ENCODE assay signal across 8 cellular contexts in genomic region chr7:151342811-151343210, GRCh38. TPM values are rescaled to one million over a fixed set of nuclear protein-coding genes. Genes with fewer than 3 reads are reported as not detected.
DNase-seq lines count a peak whose midpoint lies in the region; ATAC-seq and TF ChIP-seq lines count a peak whose summit lies in the region.

No MANE protein-coding gene starts in this region.

- peak overlapping the region; percentile 49; the same call in 1 of the 2 replicates for H3K27ac ChIP-seq in SU-DHL-6 (ENCODE audit: low read depth, low read length)

- no peaks in the 10 kb centered on the region for H4K20me1 ChIP-seq in SU-DHL-6 (ENCODE audit: low read depth, low read length)

- no peaks in the 10 kb centered on the region for H3K9me3 ChIP-seq in SU-DHL-6 (ENCODE audit: insufficient read depth, low read length)

- H3K4me1 Mint-ChIP-seq in stimulated activated memory B cell treated with anti-CD40 and anti-IgM and Interleukin-4, amounts not matched to agents 10 μg/mL and 1 μg/mL and 100 μg/mL, for 72 hours, result peaks cover 49% of the 10 kb centered on the region

- no peak for ATAC-seq in stimulated activated memory B cell treated with anti-CD40 and anti-IgM and Interleukin-4, amounts not matched to agents 10 μg/mL and 1 μg/mL and 100 μg/mL, for 72 hours
- ATAC-seq in HG03354 (IDR thresholded peaks at IDR 0.05; ENCODE audit: poor library complexity, severe bottlenecking, unreplicated experiment), result no peak

- H3K9me3 Mint-ChIP-seq in stimulated activated memory B cell treated with anti-CD40 and anti-IgM and Interleukin-4, amounts not matched to agents 10 μg/mL and 1 μg/mL and 100 μg/mL, for 72 hours, result peaks cover 2% of the 10 kb centered on the region

- peaks cover 50% of the 10 kb centered on the region for H3F3A ChIP-seq in SU-DHL-6 (ENCODE audit: insufficient read depth)

- H3K27ac Mint-ChIP-seq in stimulated activated memory B cell treated with anti-CD40 and anti-IgM and Interleukin-4, amounts not matched to agents 10 μg/mL and 1 μg/mL and 100 μg/mL, for 72 hours, result peak overlapping the region; percentile 88

- no peaks in the 10 kb centered on the region; the same call in 1 of the 2 replicates for H3K36me3 ChIP-seq in SU-DHL-6 (ENCODE audit: low read length)

- no peaks in the 10 kb centered on the region for H3K27me3 Mint-ChIP-seq in stimulated activated memory B cell treated with anti-CD40 and anti-IgM and Interleukin-4, amounts not matched to agents 10 μg/mL and 1 μg/mL and 100 μg/mL, for 72 hours

- no peak for TF ChIP-seq CTCF in SU-DHL-6 (IDR thresholded peaks at IDR 0.05; ENCODE audit: insufficient read depth, low read length, poor library complexity, severe bottlenecking)
- TF ChIP-seq CTCF in fibroblast of the aortic adventitia (IDR thresholded peaks at IDR 0.05; ENCODE audit: insufficient read depth, low read length), result peak; percentile 22

- H3K4me2 ChIP-seq in SU-DHL-6 (ENCODE audit: low read depth, low read length, poor library complexity, severe bottlenecking), result peak overlapping the region; percentile 97

- peaks cover 18% of the 10 kb centered on the region for H3K79me2 ChIP-seq in SU-DHL-6 (ENCODE audit: insufficient read depth, low read length)

- peak overlapping the region; percentile 82 for H3K4me3 ChIP-seq in SU-DHL-6 (ENCODE audit: insufficient read depth, low read length, poor library complexity, severe bottlenecking)
- H3K4me3 ChIP-seq in fibroblast of the aortic adventitia (ENCODE audit: low read depth, low read length), result peak overlapping the region; percentile 81

- DNase-seq in NCI-H2227 (lab: John Stamatoyannopoulos, UW; ENCODE audit: unreplicated experiment) (peak; percentile 15), NCI-H2227 treated with DMSO at 0.1 percent for 48 hours (lab: John Stamatoyannopoulos, UW) (no peak), fibroblast of the aortic adventitia (ENCODE audit: low read depth) (no peak), UCSD-AML1 (lab: John Stamatoyannopoulos, UW; ENCODE audit: unreplicated experiment) (no peak)
- no peak for DNase-seq in stimulated activated CD4-positive, alpha-beta T cell treated with anti-CD3 and anti-CD28 coated beads, Interleukin-4, amount 100 ng/mL, for 4 hours

- H3K36me3 Mint-ChIP-seq in stimulated activated memory B cell treated with anti-CD40 and anti-IgM and Interleukin-4, amounts not matched to agents 10 μg/mL and 1 μg/mL and 100 μg/mL, for 72 hours, result peaks cover 27% of the 10 kb centered on the region

- H3K9ac ChIP-seq in SU-DHL-6 (ENCODE audit: low read length), result peak overlapping the region; percentile 77

- H3K27me3 ChIP-seq in SU-DHL-6 (ENCODE audit: low read length), result no peaks in the 10 kb centered on the region

- H3K4me3 Mint-ChIP-seq in stimulated activated memory B cell treated with anti-CD40 and anti-IgM and Interleukin-4, amounts not matched to agents 10 μg/mL and 1 μg/mL and 100 μg/mL, for 72 hours, result peak overlapping the region; percentile 83

- no peaks in the 10 kb centered on the region for H3K9me2 ChIP-seq in SU-DHL-6 (replicated peaks; ENCODE audit: insufficient read depth, low read length)

- no peak overlapping the region for H2AFZ ChIP-seq in SU-DHL-6 (ENCODE audit: low read depth, low read length, severe bottlenecking)

RNA-seq across cellular contexts. Expression of gene NUB1, which starts 1.2 kb away (rescaled TPM):
- 46.5 and 193 TPM in 2 replicates for total RNA-seq in fibroblast of the aortic adventitia (ENCODE audit: low replicate concordance)
